ENCODE assay signal across 9 cellular contexts in genomic region chr20:18057106-18057993, GRCh38. TPM values are rescaled to one million over a fixed set of nuclear protein-coding genes. Genes with fewer than 3 reads are reported as not detected.
DNase-seq lines count a peak whose midpoint lies in the region; ATAC-seq and TF ChIP-seq lines count a peak whose summit lies in the region.
"Had no signal": no experiment of that assay in that cellular context is flagged by ENCODE, and none has a peak within 500 bp of the region (broad histone marks: within the 10 kb centered on the region; RNA-seq: fewer than 3 reads in every experiment).

TSS of gene OVOL2 (minus strand) at chr20:18057916. CDS start at chr20:18057634, 282 bp downstream.

- H2AK5ac ChIP-seq in mesendoderm (ENCODE audit: low read length), result no peak within 1 kb of the TSS

- TF ChIP-seq CTCF in vagina (IDR thresholded peaks at IDR 0.05), result no peak

- H3K36me3 ChIP-seq in ES-I3 (ENCODE audit: insufficient read depth, low read length) (no peaks in the 10 kb centered on the region), mesendoderm (ENCODE audit: control insufficient read depth, insufficient read depth, low read length) (no peaks in the 10 kb centered on the region), vagina (no peaks in the 10 kb centered on the region)

- in situ Hi-C loops in T47D (cut with HindIII; ENCODE audit: low pct_unique_long_range_greater_than_20kb, low sequenced_read_pairs), result no loop called here

- H3K18ac ChIP-seq in mesendoderm (ENCODE audit: low read length), result peak within 1 kb of the TSS; percentile 43

- ATAC-seq in GM21619 (IDR thresholded peaks at IDR 0.05; ENCODE audit: unreplicated experiment), result no peak

- H3K9me3 ChIP-seq in ES-I3 (ENCODE audit: control insufficient read depth, insufficient read depth, low read length) (no peaks in the 10 kb centered on the region), vagina (no peaks in the 10 kb centered on the region)

- TF ChIP-seq POLR2A in vagina (IDR thresholded peaks at IDR 0.05), result no peak

- no peaks in the 10 kb centered on the region for H3K79me2 ChIP-seq in mesendoderm (ENCODE audit: control insufficient read depth, insufficient read depth, low read length)

- peak; percentile 34 for DNase-seq in NCI-H1417 treated with DMSO at 0.1 percent for 48 hours (lab: John Stamatoyannopoulos, UW)
- peak; percentile 93 to 94 for DNase-seq in T47D (ENCODE audit: low read depth in 1 of 2, low spot score in 1 of 2)
- DNase-seq in mesendoderm, result peak; percentile 91
- DNase-seq in vagina (ENCODE audit: extremely low spot score in 2 of 2), result no peak
- no peak for DNase-seq in central memory CD4-positive, alpha-beta T cell
- DNase-seq in NK-92 treated with Interleukin-12 subunit alpha and Interleukin-12 subunit beta, amount 100 ng/mL, for 24 hours (lab: John Stamatoyannopoulos, UW), result no peak

- H3K4me1 ChIP-seq in ES-I3 (ENCODE audit: insufficient read depth, low read length), result peaks cover 3% of the 10 kb centered on the region; the same call in 1 of the 2 replicates
- H3K4me1 ChIP-seq in mesendoderm (ENCODE audit: control insufficient read depth, low read depth, low read length), result no peaks in the 10 kb centered on the region
- H3K4me1 ChIP-seq in vagina, result peaks cover 39% of the 10 kb centered on the region

- H3K27ac ChIP-seq in mesendoderm (ENCODE audit: low read depth, low read length) (peak within 1 kb of the TSS; percentile 40), vagina (peak within 1 kb of the TSS; percentile 44)

- H2BK15ac ChIP-seq in mesendoderm (replicated peaks; ENCODE audit: low read depth), result no peak within 1 kb of the TSS

- peak within 1 kb of the TSS; percentile 84 for H3K4me2 ChIP-seq in mesendoderm (ENCODE audit: low read length)

- intact Hi-C loops in vagina (cut with DNase I), result no loop called here

- WGBS in mesendoderm (ENCODE audit: extremely low coverage, insufficient coverage, low lambda C conversion rate), result no CpG with 5 or more reads among the region's 72 CpGs

- no peak within 1 kb of the TSS for H2BK120ac ChIP-seq in mesendoderm (ENCODE audit: low read depth, low read length)

- peak within 1 kb of the TSS; percentile 85 for H3K56ac ChIP-seq in mesendoderm (ENCODE audit: low read length)

- H4K5ac ChIP-seq in mesendoderm (ENCODE audit: low read length), result no peak within 1 kb of the TSS

- H3K23ac ChIP-seq in mesendoderm (ENCODE audit: low read length), result no peak within 1 kb of the TSS

- no peak within 1 kb of the TSS for H3K4ac ChIP-seq in mesendoderm (ENCODE audit: low read depth, low read length)

- H4K8ac ChIP-seq in mesendoderm (ENCODE audit: low read depth, low read length), result no peak within 1 kb of the TSS

- no peaks in the 10 kb centered on the region for H3K27me3 ChIP-seq in mesendoderm (ENCODE audit: insufficient read depth, low read length, poor library complexity)
- H3K27me3 ChIP-seq in vagina, result peaks cover 7% of the 10 kb centered on the region

- peak within 1 kb of the TSS; percentile 85 for H3K9ac ChIP-seq in ES-I3 (ENCODE audit: low read depth, low read length)
- peak within 1 kb of the TSS; percentile 75 for H3K9ac ChIP-seq in mesendoderm (ENCODE audit: low read length)

- H3K4me3 ChIP-seq in mesendoderm (ENCODE audit: low read length), result peak within 1 kb of the TSS; percentile 66
- H3K4me3 ChIP-seq in vagina, result peak within 1 kb of the TSS; percentile 50

- peaks cover 2% of the 10 kb centered on the region for H3K79me1 ChIP-seq in mesendoderm (ENCODE audit: low read length)

- H2BK5ac ChIP-seq in mesendoderm (ENCODE audit: low read length), result no peak within 1 kb of the TSS

RNA-seq across cellular contexts. Expression of gene OVOL2, which starts in this region (rescaled TPM):
- polyA plus RNA-seq in mesendoderm (2013, experiment 1 of 2), result 6.8 TPM
- polyA plus RNA-seq in mesendoderm (2013, experiment 2 of 2), result 7.6 TPM
- total RNA-seq in vagina, result 9.3 TPM
- total RNA-seq: myocyte had no signal

Comparison
In these comparisons a context has a peak if more than half of its experiments do, and no peak if none do; other contexts are left out.
1. DNase-seq: peak in NCI-H1417 treated with DMSO at 0.1 percent for 48 hours (single experiment), T47D (2 of 2) and mesendoderm (single experiment); none in vagina (0 of 2), central memory CD4-positive, alpha-beta T cell (single experiment) and NK-92 treated with Interleukin-12 subunit alpha and Interleukin-12 subunit beta, amount 100 ng/mL, for 24 hours (single experiment).